Comparison of ENCODE assay signal across 8 cellular contexts in the genomic region with DNA sequence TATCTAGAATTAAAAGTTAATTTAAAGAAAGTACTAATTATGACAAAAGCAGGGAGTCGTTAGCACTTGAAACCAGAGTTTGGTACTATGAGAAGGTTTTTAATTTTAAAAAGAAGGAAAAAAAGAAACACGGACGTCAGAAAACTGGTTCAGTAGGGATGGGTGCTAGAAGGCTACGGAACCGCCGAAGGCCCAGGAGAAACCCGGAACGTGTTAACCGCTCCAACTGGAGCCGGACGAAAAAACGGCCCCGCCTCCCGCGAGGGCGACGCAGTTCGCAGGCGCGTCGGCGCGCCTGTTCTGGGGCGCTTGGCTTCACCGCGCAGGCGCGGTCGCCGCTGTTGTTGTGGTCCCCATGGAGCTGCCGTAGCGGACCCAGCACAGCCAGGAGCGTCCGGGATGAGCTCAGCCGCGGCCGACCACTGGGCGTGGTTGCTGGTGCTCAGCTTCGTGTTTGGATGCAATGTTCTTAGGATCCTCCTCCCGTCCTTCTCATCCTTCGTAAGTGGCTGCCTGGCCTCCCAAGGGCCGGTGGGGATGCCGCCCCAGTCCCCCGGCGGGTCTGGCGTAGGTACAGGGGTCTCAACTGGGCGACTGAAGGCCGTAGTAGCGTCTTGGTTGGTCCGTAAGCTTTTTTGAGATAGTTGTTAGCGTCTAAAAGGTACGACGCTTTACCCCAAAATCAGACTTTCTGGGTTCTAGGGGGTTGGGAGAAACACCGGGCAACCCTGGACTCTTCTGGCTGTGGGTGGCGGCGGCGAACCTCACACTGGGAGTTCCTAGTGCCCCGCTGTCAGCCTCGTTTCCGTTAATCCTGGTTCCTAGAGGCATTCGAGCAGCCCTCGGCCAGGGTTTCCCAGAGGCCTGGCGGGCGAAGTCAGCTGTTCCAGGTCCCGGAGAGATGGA. TPM values are rescaled to one million over a fixed set of nuclear protein-coding genes. Genes with fewer than 3 reads are reported as not detected.
A peak's percentile ranks its signal among the peaks of the same experiment; 100 is the strongest.
DNase-seq lines count a peak whose midpoint lies in the region; ATAC-seq and TF ChIP-seq lines count a peak whose summit lies in the region.

No MANE protein-coding gene starts in this region.

- TF ChIP-seq CTCF in BE2C (IDR thresholded peaks at IDR 0.05; ENCODE audit: low read depth, low read length) (no peak), colonic mucosa (IDR thresholded peaks at IDR 0.05) (no peak)

- no peaks in the 10 kb centered on the region for H3K9me3 ChIP-seq in BE2C
- no peaks in the 10 kb centered on the region for H3K9me3 ChIP-seq in colonic mucosa

- peak; percentile 96 for DNase-seq in BE2C
- peak; percentile 78 for DNase-seq in GM19240 (ENCODE audit: insufficient read length, low spot score)
- DNase-seq in NCI-H524 (lab: John Stamatoyannopoulos, UW), result peak; percentile 85 to 95
- DNase-seq in activated CD4-positive, alpha-beta T cell treated with anti-CD3 and anti-CD28 coated beads for 48 hours, result peak; percentile 95
- DNase-seq in colonic mucosa, result peak; percentile 94
- DNase-seq in left colon, result peak; percentile 95
- peak; percentile 79 to 82 for DNase-seq in stimulated activated CD4-positive, alpha-beta T cell treated with anti-CD3 and anti-CD28 coated beads, Interleukin-1b, Interleukin-23, amount 100 ng/mL, for 4 hours (ENCODE audit: low read depth in 2 of 2)

- ATAC-seq in HG03457 (IDR thresholded peaks at IDR 0.05; ENCODE audit: unreplicated experiment) (peak; percentile 88), left colon (peak; percentile 98)

- H3K4me1 ChIP-seq in BE2C (no peaks in the 10 kb centered on the region), colonic mucosa (peaks cover 4% of the 10 kb centered on the region)

- intact Hi-C loops in colonic mucosa (cut with DNase I), result no loop called here
- intact Hi-C loops in left colon (cut with DNase I, micrococcal nuclease), result loop anchor here in 1 of 2 donors (10.0 kb wide), 1 partner anchor 195 kb away; a partner anchor contains a TSS

- H3K27me3 ChIP-seq in BE2C, result no peaks in the 10 kb centered on the region
- no peaks in the 10 kb centered on the region for H3K27me3 ChIP-seq in colonic mucosa

- H3K36me3 ChIP-seq in BE2C (no peaks in the 10 kb centered on the region), colonic mucosa (no peaks in the 10 kb centered on the region)

- peak overlapping the region; percentile 79 for H3K27ac ChIP-seq in colonic mucosa

- peak overlapping the region; percentile 96 for H3K4me3 ChIP-seq in BE2C (ENCODE audit: low read depth, low read length)
- H3K4me3 ChIP-seq in colonic mucosa, result peak overlapping the region; percentile 94

- H3K9ac ChIP-seq in colonic mucosa (ENCODE audit: low read depth in 2 of 2, low read length in 2 of 2), result peak overlapping the region; percentile 88 to 89

RNA-seq across cellular contexts. Expression of a gene that starts 31.4 kb away (rescaled TPM):
- polyA plus RNA-seq in BE2C (2012; ENCODE audit: insufficient read depth, insufficient read length, low read depth), result 281 TPM
- total RNA-seq in colonic mucosa (100 to 1,000 TPM; 240 to 305 TPM), left colon (100 to 1,000 TPM; 162 to 193 TPM)

Comparison
In these comparisons a context has a peak if more than half of its experiments do, and no peak if none do; other contexts are left out.
1. Peak in every context shown above with its lines: DNase-seq, ATAC-seq, H3K4me3 ChIP-seq and H3K27ac ChIP-seq.